19 cellular contexts compared by ENCODE assay signal in the genomic region with DNA sequence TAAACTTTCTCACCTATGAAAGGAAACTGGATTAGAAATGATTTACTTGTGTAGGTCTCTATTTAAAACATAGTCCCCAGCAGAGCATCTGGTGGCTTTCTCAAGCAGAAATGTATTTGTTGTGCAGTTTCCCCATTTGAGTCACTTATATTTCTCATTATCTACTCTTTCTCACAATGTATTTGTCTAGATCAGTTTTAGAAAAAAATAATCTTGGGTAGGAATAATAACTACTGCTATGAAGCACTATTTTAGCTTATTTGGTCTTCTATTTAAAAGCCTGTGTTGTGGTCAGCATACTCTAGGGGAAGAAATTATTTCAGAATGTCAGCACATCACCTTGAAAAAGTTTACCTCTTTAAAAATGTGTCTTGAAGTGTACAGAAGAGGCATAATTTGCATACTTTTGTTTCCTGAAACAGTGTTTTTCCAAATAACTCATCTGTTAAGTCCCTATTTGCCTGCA.
DNase-seq lines count a peak whose midpoint lies in the region; ATAC-seq, FAIRE-seq and TF ChIP-seq lines count a peak whose summit lies in the region.
"Had no signal": no experiment of that assay in that cellular context is flagged by ENCODE, and none has a peak within 500 bp of the region (broad histone marks: within the 10 kb centered on the region; RNA-seq: fewer than 3 reads in every experiment).

No MANE protein-coding gene starts in this region.

- ATAC-seq in GM18858 (IDR thresholded peaks at IDR 0.05; ENCODE audit: unreplicated experiment) (peak; percentile 74), GM21360 (IDR thresholded peaks at IDR 0.05; ENCODE audit: unreplicated experiment) (peak; percentile 66), HG02973 (IDR thresholded peaks at IDR 0.05; ENCODE audit: unreplicated experiment) (peak; percentile 84), GM12878 (peak; percentile 88)
- ATAC-seq: gastrocnemius medialis, HepG2, left lobe of liver, sciatic nerve had no signal

- H3K27ac ChIP-seq in GM12878 (ENCODE audit: control insufficient read depth, insufficient read depth) = peak overlapping the region; percentile 82
- no peak overlapping the region for H3K27ac ChIP-seq in suprapubic skin
- H3K27ac ChIP-seq: brain microvascular endothelial cell, epithelial cell of prostate, gastrocnemius medialis had no signal

- no TSS peak for BruUV-seq in GM12878 (replicated peaks; lab: Mats Ljungman, UMichigan)

- TF ChIP-seq RAD21 in GM12878 (IDR thresholded peaks at IDR 0.05; ENCODE audit: insufficient read depth, low read depth, low read length) = no peak

- peak; percentile 67 for DNase-seq in GM12878 (ENCODE audit: low read depth, low spot score)
- no peak for DNase-seq in NCI-H128 (lab: John Stamatoyannopoulos, UW; ENCODE audit: unreplicated experiment)
- no peak for DNase-seq in GM19238 (ENCODE audit: insufficient read length, low spot score)
- DNase-seq in suprapubic skin (ENCODE audit: low spot score in 2 of 2) = no peak
- no peak for DNase-seq in NOMO-1 treated with dmso at 0.1 percent for 144 hours (lab: John Stamatoyannopoulos, UW; ENCODE audit: unreplicated experiment)
- DNase-seq: activated CD4-positive, alpha-beta T cell treated with anti-CD3 and anti-CD28 coated beads for 4 hours; brain microvascular endothelial cell; gastrocnemius medialis; MG63; NCI-H1930; NCI-H524; nucleus accumbens had no signal

- POLR2A ChIA-PET in GM12878 (lab: Charles Lee) = no interaction called here

- H3K79me2 ChIP-seq in GM12878 (ENCODE audit: control insufficient read depth, insufficient read depth, low read length) = no peaks in the 10 kb centered on the region

- H3K4me3 ChIP-seq in GM12878 (no peak overlapping the region), suprapubic skin (no peak overlapping the region)
- H3K4me3 ChIP-seq: gastrocnemius medialis, MG63 had no signal

- H3K4me2 ChIP-seq in GM12878 (ENCODE audit: control insufficient read depth, insufficient read depth) = peak overlapping the region; percentile 50

- RAD21 ChIA-PET in GM12878 (lab: Charles Lee; ENCODE audit: unreplicated experiment) = interaction anchor here (1.6 kb wide), 1 partner anchor 20 kb away, joined by 5 read pairs; no protein-coding TSS in a partner anchor

- H3K27me3 ChIP-seq in GM12878 (replicated peaks in 1 of 2; ENCODE audit: control insufficient read depth in 2 of 2, insufficient read depth in 2 of 2, low read length in 1 of 2) (no peaks in the 10 kb centered on the region), suprapubic skin (no peaks in the 10 kb centered on the region)
- H3K27me3 ChIP-seq: brain microvascular endothelial cell, gastrocnemius medialis, MG63 had no signal

- H3K9me3 ChIP-seq in GM12878 (replicated peaks; ENCODE audit: control insufficient read depth, insufficient read depth, low read length) (no peaks in the 10 kb centered on the region; the same call in 2 of the 3 replicates), suprapubic skin (peaks cover 3% of the 10 kb centered on the region)
- H3K9me3 ChIP-seq: gastrocnemius medialis, MG63 had no signal

- TF ChIP-seq POLR2A in GM12878 (IDR thresholded peaks at IDR 0.05; ENCODE audit: low read depth, low read length) (no peak), suprapubic skin (IDR thresholded peaks at IDR 0.05) (no peak)

- peaks cover 25% of the 10 kb centered on the region for H3K4me1 ChIP-seq in GM12878 (ENCODE audit: control insufficient read depth, insufficient read depth, low read length)
- H3K4me1 ChIP-seq in suprapubic skin = peaks cover 4% of the 10 kb centered on the region

- H2AFZ ChIP-seq in GM12878 (ENCODE audit: control insufficient read depth, low read depth, low read length) = peak overlapping the region; percentile 16; the same call in 1 of the 2 replicates

- TF ChIP-seq CTCF in GM12878 (IDR thresholded peaks at IDR 0.05 in 2 of 3, conservative IDR thresholded peaks at IDR 0.05 in 1 of 3; ENCODE audit: control insufficient read depth in 2 of 3, extremely low read depth in 1 of 3, insufficient read depth in 1 of 3, low read depth in 3 of 3, low read length in 3 of 3) = no peak
- TF ChIP-seq CTCF in suprapubic skin (IDR thresholded peaks at IDR 0.05) = no peak

- intact Hi-C loops in GM12878 (cut with micrococcal nuclease; ENCODE audit: unreplicated experiment) = loop anchor here (5.0 kb wide), 2 partner anchors 115 to 330 kb away; no protein-coding TSS in a partner anchor

- CTCF ChIA-PET in GM12878 (lab: Yijun Ruan, JAX) = no interaction called here

- H3K36me3 ChIP-seq in GM12878 (ENCODE audit: control insufficient read depth in 2 of 2, insufficient read depth in 2 of 2, low read length in 1 of 2) (no peaks in the 10 kb centered on the region), suprapubic skin (no peaks in the 10 kb centered on the region)
- H3K36me3 ChIP-seq: brain microvascular endothelial cell, gastrocnemius medialis, MG63 had no signal

- H3K9ac ChIP-seq in GM12878 (ENCODE audit: control insufficient read depth, insufficient read depth, low read length) = no peak overlapping the region

- H4K20me1 ChIP-seq in GM12878 (ENCODE audit: control insufficient read depth, insufficient read depth) = no peaks in the 10 kb centered on the region

- in situ Hi-C loops in GM12878 (cut with MboI) = no loop called here

- TF ChIP-seq EP300 in GM12878 (IDR thresholded peaks at IDR 0.05; ENCODE audit: borderline replicate concordance in 1 of 2, control insufficient read depth in 1 of 2, low read depth in 2 of 2, low read length in 2 of 2) (peak; percentile 48 to 57; a peak in 2 of 4 replicates), suprapubic skin (IDR thresholded peaks at IDR 0.05) (no peak)

- FAIRE-seq in GM12878 (lab: Jason Lieb, UNC) = no peak
- FAIRE-seq: HepG2 had no signal

- SMC1A ChIA-PET in GM12878 (lab: Charles Lee; ENCODE audit: uncharacterized antibody, unreplicated experiment) = interaction anchor here (1.1 to 1.3 kb wide), 3 partner anchors 14 to 23 kb away, joined by 4 to 6 read pairs (median 5); no protein-coding TSS in a partner anchor

TF ChIP-seq in GM12878, 131 proteins besides CTCF, POLR2A, EP300 and RAD21 (continues in another document):
- TF ChIP-seq ATF7 (IDR thresholded peaks at IDR 0.05; ENCODE audit: low read depth) = peak; percentile 53
- peak; percentile 36; the same call in 1 of the 2 replicates for TF ChIP-seq GABPA (IDR thresholded peaks at IDR 0.05; ENCODE audit: low read depth)
- no peak for TF ChIP-seq ZSCAN29 (IDR thresholded peaks at IDR 0.05)
- TF ChIP-seq CUX1 (IDR thresholded peaks at IDR 0.05; ENCODE audit: insufficient replicate concordance, low read depth, low read length) = peak; percentile 17
- peak; percentile 79 for TF ChIP-seq JUNB (IDR thresholded peaks at IDR 0.05)
- peak; percentile 47; the same call in 1 of the 2 replicates for TF ChIP-seq SREBF1 (IDR thresholded peaks at IDR 0.05; ENCODE audit: low read length)
- TF ChIP-seq NR2F1 (conservative IDR thresholded peaks at IDR 0.05) = peak; percentile 41; the same call in 1 of the 2 replicates
- no peak for TF ChIP-seq MYC (IDR thresholded peaks at IDR 0.05; ENCODE audit: insufficient read depth, insufficient read length, insufficient replicate concordance, low read length, severe bottlenecking)
- TF ChIP-seq ZNF217 (IDR thresholded peaks at IDR 0.05) = peak; percentile 97
- TF ChIP-seq NFIC (IDR thresholded peaks at IDR 0.05; ENCODE audit: low read depth, low read length) = peak; percentile 88
- peak; percentile 24; the same call in 1 of the 2 replicates for TF ChIP-seq ZBED1 (IDR thresholded peaks at IDR 0.05; ENCODE audit: borderline replicate concordance)
- 0 out of 2 replicates have a peak, but pooled peaks have one; percentile 15 for TF ChIP-seq SMC3 (IDR thresholded peaks at IDR 0.05; ENCODE audit: borderline replicate concordance, low read length)
- no peak; the same call in 1 of the 2 replicates for TF ChIP-seq PML (IDR thresholded peaks at IDR 0.05; ENCODE audit: low read length)
- peak; percentile 53; the same call in 1 of the 2 replicates for TF ChIP-seq BCL11A (IDR thresholded peaks at IDR 0.05; ENCODE audit: low read depth, low read length)
- no peak for TF ChIP-seq PAX5 (IDR thresholded peaks at IDR 0.05; ENCODE audit: borderline replicate concordance, low read depth, low read length)
- TF ChIP-seq STAT1 (conservative IDR thresholded peaks at IDR 0.05) = no peak
